8 cellular contexts compared by ENCODE assay signal in the genomic region with DNA sequence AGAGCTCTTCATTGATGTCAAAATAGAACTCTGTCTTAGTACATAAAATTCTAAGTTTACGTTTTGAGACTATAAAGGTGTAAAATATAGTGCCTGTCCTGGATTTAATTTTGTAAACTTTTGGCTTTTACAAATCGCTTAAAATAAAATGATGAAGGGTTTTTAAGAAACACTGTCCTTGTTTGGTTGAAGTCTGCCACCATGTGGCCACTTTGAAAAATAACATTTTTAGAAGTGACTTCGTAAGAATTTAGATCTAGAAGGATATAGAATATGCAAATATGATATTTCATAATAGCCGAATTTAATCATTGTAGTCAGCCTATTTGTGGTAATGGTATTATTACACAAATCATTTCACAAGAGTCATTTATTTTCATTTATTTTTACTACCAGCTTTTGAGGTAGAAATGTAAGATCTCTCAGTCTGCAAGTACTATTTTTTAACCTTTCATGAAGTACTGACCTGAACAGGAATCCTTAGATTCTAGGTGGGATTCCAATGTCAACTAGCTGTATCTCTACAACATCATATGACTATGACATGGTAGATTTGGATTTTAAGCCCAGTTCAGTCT. TPM values are rescaled to one million over a fixed set of nuclear protein-coding genes. Genes with fewer than 3 reads are reported as not detected.
DNase-seq lines count a peak whose midpoint lies in the region; ATAC-seq, FAIRE-seq and TF ChIP-seq lines count a peak whose summit lies in the region.

No MANE protein-coding gene starts in this region.

- TF ChIP-seq EP300 in HepG2 (IDR thresholded peaks at IDR 0.05; ENCODE audit: low read depth in 2 of 2, low read length in 2 of 2) (no peak), HepG2 (CRISPR knock-in tag; IDR thresholded peaks at IDR 0.05; ENCODE audit: borderline replicate concordance) (no peak), stomach (IDR thresholded peaks at IDR 0.05) (no peak)

- no TSS peak for BruUV-seq in HepG2 (replicated peaks; lab: Mats Ljungman, UMichigan)

- FAIRE-seq in HepG2 (lab: Jason Lieb, UNC) = peak; percentile 37

- H3K9me3 ChIP-seq in heart left ventricle (no peaks in the 10 kb centered on the region), HepG2 (ENCODE audit: low read length) (no peaks in the 10 kb centered on the region), stomach (peaks cover 0 to 5% (median 0%) of the 10 kb centered on the region in 4 donors)

- POLR2A ChIA-PET in HepG2 (lab: Yijun Ruan, JAX) = no interaction called here

- no peaks in the 10 kb centered on the region for H3K4me1 ChIP-seq in heart left ventricle
- no peaks in the 10 kb centered on the region for H3K4me1 ChIP-seq in HepG2 (ENCODE audit: insufficient read depth, low read length)
- peaks cover 0 to 11% (median 0%) of the 10 kb centered on the region in 4 donors for H3K4me1 ChIP-seq in stomach

- no peaks in the 10 kb centered on the region for H3K79me2 ChIP-seq in HepG2 (ENCODE audit: insufficient read depth, low read length)

- no peak for DNase-seq in heart left ventricle
- no peak for DNase-seq in left ventricle myocardium superior
- DNase-seq in HL-60 (ENCODE audit: low read depth in 1 of 2, low spot score in 1 of 2) = no peak
- DNase-seq in astrocyte of the hippocampus (ENCODE audit: low read depth, low spot score) = peak; percentile 48
- DNase-seq in HepG2 (ENCODE audit: low spot score) = peak; percentile 4
- DNase-seq in stomach = no peak
- DNase-seq in amniotic stem cell (lab: John Stamatoyannopoulos, UW) = no peak
- DNase-seq in Right ventricle myocardium superior = no peak

- in situ Hi-C loops in HepG2 (cut with HindIII; ENCODE audit: extremely low pct_ligation_motif_present, low pct_unique_long_range_greater_than_20kb) = no loop called here

- TF ChIP-seq POLR2A in heart left ventricle (IDR thresholded peaks at IDR 0.05) = no peak
- no peak for TF ChIP-seq POLR2A in HepG2 (IDR thresholded peaks at IDR 0.05; ENCODE audit: insufficient read depth in 1 of 2, low read depth in 2 of 2, low read length in 2 of 2)
- no peak for TF ChIP-seq POLR2A in stomach (IDR thresholded peaks at IDR 0.05)

- H3K27ac ChIP-seq in heart left ventricle (no peak overlapping the region), HL-60 (replicated peaks) (no peak overlapping the region), HepG2 (ENCODE audit: extremely low read length, insufficient read depth, low read length) (no peak overlapping the region), stomach (no peak overlapping the region)

- no peaks in the 10 kb centered on the region for H4K20me1 ChIP-seq in HepG2 (ENCODE audit: insufficient read depth, low read length)

- no peak overlapping the region for H3K4me2 ChIP-seq in HepG2 (ENCODE audit: low read depth, low read length)

- ATAC-seq in heart left ventricle = no peak
- no peak for ATAC-seq in left ventricle myocardium superior
- no peak for ATAC-seq in HepG2
- no peak for ATAC-seq in Right ventricle myocardium superior (ENCODE audit: poor library complexity)

- H3K4me3 ChIP-seq in heart left ventricle = no peak overlapping the region
- H3K4me3 ChIP-seq in HL-60 (replicated peaks; ENCODE audit: insufficient read depth, low read length) = no peak overlapping the region
- H3K4me3 ChIP-seq in HepG2 (replicated peaks in 1 of 3; ENCODE audit: insufficient read depth in 1 of 3, low read depth in 2 of 3, low read length in 3 of 3) = no peak overlapping the region
- no peak overlapping the region for H3K4me3 ChIP-seq in stomach

- H3K36me3 ChIP-seq in heart left ventricle (no peaks in the 10 kb centered on the region), HepG2 (replicated peaks in 1 of 2; ENCODE audit: control insufficient read depth in 1 of 2, insufficient read depth in 2 of 2, low read length in 2 of 2) (no peaks in the 10 kb centered on the region), stomach (no peaks in the 10 kb centered on the region)

- no peak for TF ChIP-seq RAD21 in HepG2 (CRISPR knock-in tag; IDR thresholded peaks at IDR 0.05)

- H2AFZ ChIP-seq in HepG2 (ENCODE audit: low read length) = no peak overlapping the region

- no peak overlapping the region for H3K9ac ChIP-seq in HepG2 (ENCODE audit: insufficient read depth, low read depth, low read length)

- TF ChIP-seq CTCF in heart left ventricle (IDR thresholded peaks at IDR 0.05) (peak; percentile 32 to 74 (median 58)), HL-60 (IDR thresholded peaks at IDR 0.05; ENCODE audit: insufficient read depth, low read length) (peak; percentile 10), HepG2 (CRISPR knock-in tag; IDR thresholded peaks at IDR 0.05) (peak; percentile 55), stomach (IDR thresholded peaks at IDR 0.05) (peak in 3 of 7 experiments; percentile 13 to 52 (median 44))

- CTCF ChIA-PET in HepG2 (lab: Yijun Ruan, JAX; ENCODE audit: low intra/inter-chr PET ratio, low total read pairs) = interaction anchor here (2.3 kb wide), 1 partner anchor 950 kb away, joined by 18 read pairs; no protein-coding TSS in a partner anchor

- WGBS in heart left ventricle, 4 donors = 2 to 4% (median 4%) methylated on average over 4 of the region's 4 CpGs
- WGBS in HepG2 (ENCODE audit: low lambda C conversion rate) = under 1% methylated on average over 4 of the region's 4 CpGs
- 0 to 2% (median 1%) methylated on average over 4 of the region's 4 CpGs for WGBS in stomach, 5 donors

- H3K27me3 ChIP-seq in heart left ventricle = no peaks in the 10 kb centered on the region
- no peaks in the 10 kb centered on the region for H3K27me3 ChIP-seq in HL-60 (ENCODE audit: insufficient read depth, poor library complexity, severe bottlenecking)
- H3K27me3 ChIP-seq in HepG2 (ENCODE audit: control insufficient read depth in 1 of 2, insufficient read depth in 2 of 2, low read length in 2 of 2) = no peaks in the 10 kb centered on the region
- H3K27me3 ChIP-seq in stomach = no peaks in the 10 kb centered on the region

- intact Hi-C loops in heart left ventricle (cut with DNase I) = loop anchor here in 9 of 10 donors (1.0 to 10.0 kb wide), 6 partner anchors 946 to 951 kb away; no protein-coding TSS in a partner anchor
- intact Hi-C loops in left ventricle myocardium superior (cut with micrococcal nuclease) = no loop called here
- intact Hi-C loops in HepG2 (cut with micrococcal nuclease; ENCODE audit: unreplicated experiment) = loop anchor here (1.0 kb wide), 1 partner anchor 949 kb away; no protein-coding TSS in a partner anchor
- intact Hi-C loops in stomach (cut with DNase I; ENCODE audit: low total_unique reads) = no loop called here
- intact Hi-C loops in Right ventricle myocardium superior (cut with DNase I) = loop anchor here (10.0 kb wide), 1 partner anchor 949 kb away; no protein-coding TSS in a partner anchor

TF ChIP-seq in HepG2, 621 proteins besides CTCF, POLR2A, EP300 and RAD21:
- no peak for TF ChIP-seq PAX8 (CRISPR knock-in tag; IDR thresholded peaks at IDR 0.05; ENCODE audit: borderline replicate concordance)
- TF ChIP-seq XBP1 (CRISPR knock-in tag; IDR thresholded peaks at IDR 0.05) = no peak
- TF ChIP-seq, protein P1, sequence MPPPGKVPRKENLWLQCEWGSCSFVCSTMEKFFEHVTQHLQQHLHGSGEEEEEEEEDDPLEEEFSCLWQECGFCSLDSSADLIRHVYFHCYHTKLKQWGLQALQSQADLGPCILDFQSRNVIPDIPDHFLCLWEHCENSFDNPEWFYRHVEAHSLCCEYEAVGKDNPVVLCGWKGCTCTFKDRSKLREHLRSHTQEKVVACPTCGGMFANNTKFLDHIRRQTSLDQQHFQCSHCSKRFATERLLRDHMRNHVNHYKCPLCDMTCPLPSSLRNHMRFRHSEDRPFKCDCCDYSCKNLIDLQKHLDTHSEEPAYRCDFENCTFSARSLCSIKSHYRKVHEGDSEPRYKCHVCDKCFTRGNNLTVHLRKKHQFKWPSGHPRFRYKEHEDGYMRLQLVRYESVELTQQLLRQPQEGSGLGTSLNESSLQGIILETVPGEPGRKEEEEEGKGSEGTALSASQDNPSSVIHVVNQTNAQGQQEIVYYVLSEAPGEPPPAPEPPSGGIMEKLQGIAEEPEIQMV (CRISPR knock-in tag; IDR thresholded peaks at IDR 0.05; ENCODE audit: low read depth) = no peak
- TF ChIP-seq STAG1 (CRISPR knock-in tag; IDR thresholded peaks at IDR 0.05) = peak; percentile 68
- peak; percentile 33; the same call in 1 of the 2 replicates for TF ChIP-seq SMC3 (IDR thresholded peaks at IDR 0.05; ENCODE audit: low read length)

RNA-seq across cellular contexts. Expression of gene FAT4, which starts 31.0 kb away (rescaled TPM):
- total RNA-seq in heart left ventricle (10 to 100 TPM in 6 of 9 donors, 1 to 10 TPM in 3; 5.3 to 16.3 (median 11.8) TPM), left ventricle myocardium superior (6.1 TPM), HepG2 (2016; rRNA removed; fragmentation: Illumina TruSeq; extraction: Trizol) (0.27 TPM in 2 replicates), stomach (10 to 100 TPM in 2 of 5 donors, 1 to 10 TPM in 3; 6.7 to 76.7 (median 8.4) TPM), Right ventricle myocardium superior (6.2 TPM)
- polyA plus RNA-seq in heart left ventricle (1 to 10 TPM; 1.3 to 4.1 TPM), HepG2 (2011; rRNA removed) (0.69 and 1.2 TPM in 2 replicates), stomach (under 1 TPM; 0.46 to 0.56 (median 0.50) TPM)
- total RNA-seq in HepG2 (2016; cell fraction: cytosol; rRNA removed; fragmentation: Illumina TruSeq; extraction: Trizol; ENCODE audit: low read depth) = under 0.01 TPM in 1 of 2 replicates, not detected in the other
- total RNA-seq in HepG2 (2016; cell fraction: insoluble cytoplasmic fraction; rRNA removed; fragmentation: Illumina TruSeq; extraction: Trizol) = 0.24 and 0.28 TPM in 2 replicates
- 0.03 and 0.06 TPM in 2 replicates for total RNA-seq in HepG2 (2016; cell fraction: membrane; rRNA removed; fragmentation: Illumina TruSeq; extraction: Trizol)
- total RNA-seq in HepG2 (2016; cell fraction: nucleus; rRNA removed; fragmentation: Illumina TruSeq; extraction: Trizol) = 0.69 and 0.78 TPM in 2 replicates
- 0.42 and 0.63 TPM in 2 replicates for polyA plus RNA-seq in HepG2 (2011; cell fraction: cytosol; rRNA removed)
- polyA plus RNA-seq in HepG2 (2011; cell fraction: nucleus; rRNA removed) = 0.92 and 1.0 TPM in 2 replicates
- polyA plus RNA-seq in HepG2 (2012) = 0.25 and 0.79 TPM in 2 replicates
- not detected in 2 replicates for polyA plus RNA-seq in HepG2 (2016; cell fraction: cytosol; fragmentation: Illumina TruSeq; extraction: Trizol; ENCODE audit: low read depth)
- 0.08 TPM in 2 replicates for polyA plus RNA-seq in HepG2 (2016; cell fraction: insoluble cytoplasmic fraction; fragmentation: Illumina TruSeq; extraction: Trizol; ENCODE audit: low read depth)
- polyA plus RNA-seq in HepG2 (2016; cell fraction: membrane; fragmentation: Illumina TruSeq; extraction: Trizol; ENCODE audit: low read depth) = 0.02 TPM in 1 of 2 replicates, not detected in the other
- polyA plus RNA-seq in HepG2 (2016; cell fraction: nucleus; fragmentation: Illumina TruSeq; extraction: Trizol; ENCODE audit: insufficient read depth, low read depth) = 0.24 and 0.29 TPM in 2 replicates
- 0.94 and 2.7 TPM in 2 replicates for polyA minus RNA-seq in HepG2 (2011; rRNA and poly(A)+ RNA removed; ENCODE audit: low replicate concordance)
- polyA minus RNA-seq in HepG2 (2011; cell fraction: cytosol; rRNA and poly(A)+ RNA removed) = 1.4 and 2.4 TPM in 2 replicates
- polyA minus RNA-seq in HepG2 (2011; cell fraction: nucleus; rRNA and poly(A)+ RNA removed) = 6.6 and 8.8 TPM in 2 replicates

Comparison
In these comparisons a context has a peak if more than half of its experiments do, and no peak if none do; other contexts are left out.
1. intact Hi-C loops: an anchor here in heart left ventricle (1.0 to 10.0 kb wide), HepG2 (1.0 kb wide) and Right ventricle myocardium superior (10.0 kb wide); none called in left ventricle myocardium superior and stomach.
2. DNase-seq: peak in astrocyte of the hippocampus (single experiment) and HepG2 (single experiment); none in heart left ventricle (0 of 5), left ventricle myocardium superior (single experiment), HL-60 (0 of 2), stomach (single experiment), amniotic stem cell (single experiment) and Right ventricle myocardium superior (single experiment).